In the genomic region with DNA sequence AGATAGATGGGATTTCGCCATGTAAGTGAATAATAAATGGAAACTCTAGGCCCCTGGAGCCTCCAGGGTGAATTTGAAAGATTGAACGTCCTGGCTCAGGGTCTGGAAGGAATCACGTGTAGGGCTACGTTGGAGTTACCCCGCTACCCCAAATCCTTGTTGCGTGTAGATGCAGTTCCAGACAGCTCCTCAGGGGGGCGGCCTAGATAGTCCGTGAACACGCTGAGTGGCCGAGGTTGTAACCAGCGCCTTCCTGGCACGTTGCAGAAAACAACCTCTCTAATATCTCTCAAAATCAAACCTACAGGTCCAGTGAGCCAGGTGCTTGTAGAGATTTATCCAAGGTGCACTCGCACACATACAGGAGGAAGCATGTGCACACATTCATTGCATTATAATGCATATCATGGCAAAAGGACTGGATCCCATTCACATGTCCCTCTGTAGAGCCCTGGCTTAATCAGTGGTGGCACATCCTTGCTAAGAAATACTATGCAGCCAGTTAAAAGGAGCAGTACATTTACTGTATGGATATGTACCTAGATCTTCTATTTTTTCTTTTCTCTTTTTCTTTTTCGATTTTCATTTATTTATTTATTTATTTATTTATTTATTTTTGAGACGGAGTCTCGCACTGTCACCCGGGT, we compare ENCODE assay signal across 1 cellular context.
A peak's percentile ranks its signal among the peaks of the same experiment; 100 is the strongest.
TF ChIP-seq lines count a peak whose summit lies in the region.

No MANE protein-coding gene starts in this region.

TF ChIP-seq in GM12878, 131 proteins besides CTCF, POLR2A, EP300 and RAD21 (continues in another document):
- TF ChIP-seq, protein P1, sequence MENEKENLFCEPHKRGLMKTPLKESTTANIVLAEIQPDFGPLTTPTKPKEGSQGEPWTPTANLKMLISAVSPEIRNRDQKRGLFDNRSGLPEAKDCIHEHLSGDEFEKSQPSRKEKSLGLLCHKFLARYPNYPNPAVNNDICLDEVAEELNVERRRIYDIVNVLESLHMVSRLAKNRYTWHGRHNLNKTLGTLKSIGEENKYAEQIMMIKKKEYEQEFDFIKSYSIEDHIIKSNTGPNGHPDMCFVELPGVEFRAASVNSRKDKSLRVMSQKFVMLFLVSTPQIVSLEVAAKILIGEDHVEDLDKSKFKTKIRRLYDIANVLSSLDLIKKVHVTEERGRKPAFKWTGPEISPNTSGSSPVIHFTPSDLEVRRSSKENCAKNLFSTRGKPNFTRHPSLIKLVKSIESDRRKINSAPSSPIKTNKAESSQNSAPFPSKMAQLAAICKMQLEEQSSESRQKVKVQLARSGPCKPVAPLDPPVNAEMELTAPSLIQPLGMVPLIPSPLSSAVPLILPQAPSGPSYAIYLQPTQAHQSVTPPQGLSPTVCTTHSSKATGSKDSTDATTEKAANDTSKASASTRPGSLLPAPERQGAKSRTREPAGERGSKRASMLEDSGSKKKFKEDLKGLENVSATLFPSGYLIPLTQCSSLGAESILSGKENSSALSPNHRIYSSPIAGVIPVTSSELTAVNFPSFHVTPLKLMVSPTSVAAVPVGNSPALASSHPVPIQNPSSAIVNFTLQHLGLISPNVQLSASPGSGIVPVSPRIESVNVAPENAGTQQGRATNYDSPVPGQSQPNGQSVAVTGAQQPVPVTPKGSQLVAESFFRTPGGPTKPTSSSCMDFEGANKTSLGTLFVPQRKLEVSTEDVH (IDR thresholded peaks at IDR 0.05; ENCODE audit: low read depth, partially characterized antibody): no peak
- TF ChIP-seq BACH1 (IDR thresholded peaks at IDR 0.05; ENCODE audit: borderline replicate concordance): no peak
- peak in 1 of 2 experiments; percentile 52; a peak in 1 of 4 replicates for TF ChIP-seq BHLHE40 (IDR thresholded peaks at IDR 0.05; ENCODE audit: borderline replicate concordance in 1 of 2, low read depth in 2 of 2, low read length in 1 of 2)
- TF ChIP-seq SUZ12 (IDR thresholded peaks at IDR 0.05; ENCODE audit: unreplicated experiment): no peak
- no peak for TF ChIP-seq MEF2A (IDR thresholded peaks at IDR 0.05; ENCODE audit: insufficient read depth, low read depth, low read length)
- TF ChIP-seq, protein P2, sequence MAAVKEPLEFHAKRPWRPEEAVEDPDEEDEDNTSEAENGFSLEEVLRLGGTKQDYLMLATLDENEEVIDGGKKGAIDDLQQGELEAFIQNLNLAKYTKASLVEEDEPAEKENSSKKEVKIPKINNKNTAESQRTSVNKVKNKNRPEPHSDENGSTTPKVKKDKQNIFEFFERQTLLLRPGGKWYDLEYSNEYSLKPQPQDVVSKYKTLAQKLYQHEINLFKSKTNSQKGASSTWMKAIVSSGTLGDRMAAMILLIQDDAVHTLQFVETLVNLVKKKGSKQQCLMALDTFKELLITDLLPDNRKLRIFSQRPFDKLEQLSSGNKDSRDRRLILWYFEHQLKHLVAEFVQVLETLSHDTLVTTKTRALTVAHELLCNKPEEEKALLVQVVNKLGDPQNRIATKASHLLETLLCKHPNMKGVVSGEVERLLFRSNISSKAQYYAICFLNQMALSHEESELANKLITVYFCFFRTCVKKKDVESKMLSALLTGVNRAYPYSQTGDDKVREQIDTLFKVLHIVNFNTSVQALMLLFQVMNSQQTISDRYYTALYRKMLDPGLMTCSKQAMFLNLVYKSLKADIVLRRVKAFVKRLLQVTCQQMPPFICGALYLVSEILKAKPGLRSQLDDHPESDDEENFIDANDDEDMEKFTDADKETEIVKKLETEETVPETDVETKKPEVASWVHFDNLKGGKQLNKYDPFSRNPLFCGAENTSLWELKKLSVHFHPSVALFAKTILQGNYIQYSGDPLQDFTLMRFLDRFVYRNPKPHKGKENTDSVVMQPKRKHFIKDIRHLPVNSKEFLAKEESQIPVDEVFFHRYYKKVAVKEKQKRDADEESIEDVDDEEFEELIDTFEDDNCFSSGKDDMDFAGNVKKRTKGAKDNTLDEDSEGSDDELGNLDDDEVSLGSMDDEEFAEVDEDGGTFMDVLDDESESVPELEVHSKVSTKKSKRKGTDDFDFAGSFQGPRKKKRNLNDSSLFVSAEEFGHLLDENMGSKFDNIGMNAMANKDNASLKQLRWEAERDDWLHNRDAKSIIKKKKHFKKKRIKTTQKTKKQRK (IDR thresholded peaks at IDR 0.05; ENCODE audit: low read depth, low read length): no peak
- TF ChIP-seq, protein P3, sequence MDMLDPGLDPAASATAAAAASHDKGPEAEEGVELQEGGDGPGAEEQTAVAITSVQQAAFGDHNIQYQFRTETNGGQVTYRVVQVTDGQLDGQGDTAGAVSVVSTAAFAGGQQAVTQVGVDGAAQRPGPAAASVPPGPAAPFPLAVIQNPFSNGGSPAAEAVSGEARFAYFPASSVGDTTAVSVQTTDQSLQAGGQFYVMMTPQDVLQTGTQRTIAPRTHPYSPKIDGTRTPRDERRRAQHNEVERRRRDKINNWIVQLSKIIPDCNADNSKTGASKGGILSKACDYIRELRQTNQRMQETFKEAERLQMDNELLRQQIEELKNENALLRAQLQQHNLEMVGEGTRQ (IDR thresholded peaks at IDR 0.05; ENCODE audit: borderline replicate concordance, low read depth, low read length): no peak
- no peak for TF ChIP-seq IKZF1 (conservative IDR thresholded peaks at IDR 0.05)
- no peak for TF ChIP-seq DPF2 (IDR thresholded peaks at IDR 0.05)
- TF ChIP-seq, protein P4, sequence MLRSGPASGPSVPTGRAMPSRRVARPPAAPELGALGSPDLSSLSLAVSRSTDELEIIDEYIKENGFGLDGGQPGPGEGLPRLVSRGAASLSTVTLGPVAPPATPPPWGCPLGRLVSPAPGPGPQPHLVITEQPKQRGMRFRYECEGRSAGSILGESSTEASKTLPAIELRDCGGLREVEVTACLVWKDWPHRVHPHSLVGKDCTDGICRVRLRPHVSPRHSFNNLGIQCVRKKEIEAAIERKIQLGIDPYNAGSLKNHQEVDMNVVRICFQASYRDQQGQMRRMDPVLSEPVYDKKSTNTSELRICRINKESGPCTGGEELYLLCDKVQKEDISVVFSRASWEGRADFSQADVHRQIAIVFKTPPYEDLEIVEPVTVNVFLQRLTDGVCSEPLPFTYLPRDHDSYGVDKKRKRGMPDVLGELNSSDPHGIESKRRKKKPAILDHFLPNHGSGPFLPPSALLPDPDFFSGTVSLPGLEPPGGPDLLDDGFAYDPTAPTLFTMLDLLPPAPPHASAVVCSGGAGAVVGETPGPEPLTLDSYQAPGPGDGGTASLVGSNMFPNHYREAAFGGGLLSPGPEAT (IDR thresholded peaks at IDR 0.05; ENCODE audit: low read depth): no peak
- TF ChIP-seq ZNF622 (IDR thresholded peaks at IDR 0.05): no peak
- TF ChIP-seq SUPT20H (IDR thresholded peaks at IDR 0.05; ENCODE audit: borderline replicate concordance, control insufficient read depth, low read depth, low read length): no peak
- TF ChIP-seq SMARCA5 (IDR thresholded peaks at IDR 0.05): 0 out of 2 replicates have a peak, but pooled peaks have one; percentile 26
- TF ChIP-seq HDAC6 (IDR thresholded peaks at IDR 0.05; ENCODE audit: unreplicated experiment): no peak
- no peak for TF ChIP-seq LARP7 (IDR thresholded peaks at IDR 0.05)
- no peak for TF ChIP-seq POU2F2 (IDR thresholded peaks at IDR 0.05; ENCODE audit: borderline replicate concordance, low read depth, low read length)
- TF ChIP-seq SREBF2 (IDR thresholded peaks at IDR 0.05; ENCODE audit: low read length): no peak
- 0 out of 2 replicates have a peak, but pooled peaks have one; percentile 16 for TF ChIP-seq YY1 (IDR thresholded peaks at IDR 0.05; ENCODE audit: low read depth, low read length)
- TF ChIP-seq SMC3 (IDR thresholded peaks at IDR 0.05; ENCODE audit: borderline replicate concordance, low read length): peak; percentile 26; the same call in 1 of the 2 replicates
- TF ChIP-seq CHD2 (IDR thresholded peaks at IDR 0.05; ENCODE audit: borderline replicate concordance, low read depth, low read length): no peak
- TF ChIP-seq, protein P5, sequence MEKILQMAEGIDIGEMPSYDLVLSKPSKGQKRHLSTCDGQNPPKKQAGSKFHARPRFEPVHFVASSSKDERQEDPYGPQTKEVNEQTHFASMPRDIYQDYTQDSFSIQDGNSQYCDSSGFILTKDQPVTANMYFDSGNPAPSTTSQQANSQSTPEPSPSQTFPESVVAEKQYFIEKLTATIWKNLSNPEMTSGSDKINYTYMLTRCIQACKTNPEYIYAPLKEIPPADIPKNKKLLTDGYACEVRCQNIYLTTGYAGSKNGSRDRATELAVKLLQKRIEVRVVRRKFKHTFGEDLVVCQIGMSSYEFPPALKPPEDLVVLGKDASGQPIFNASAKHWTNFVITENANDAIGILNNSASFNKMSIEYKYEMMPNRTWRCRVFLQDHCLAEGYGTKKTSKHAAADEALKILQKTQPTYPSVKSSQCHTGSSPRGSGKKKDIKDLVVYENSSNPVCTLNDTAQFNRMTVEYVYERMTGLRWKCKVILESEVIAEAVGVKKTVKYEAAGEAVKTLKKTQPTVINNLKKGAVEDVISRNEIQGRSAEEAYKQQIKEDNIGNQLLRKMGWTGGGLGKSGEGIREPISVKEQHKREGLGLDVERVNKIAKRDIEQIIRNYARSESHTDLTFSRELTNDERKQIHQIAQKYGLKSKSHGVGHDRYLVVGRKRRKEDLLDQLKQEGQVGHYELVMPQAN (conservative IDR thresholded peaks at IDR 0.05): no peak
- TF ChIP-seq IRF4 (IDR thresholded peaks at IDR 0.05; ENCODE audit: low read depth, low read length): no peak
- TF ChIP-seq CREM (IDR thresholded peaks at IDR 0.05; ENCODE audit: low read depth): no peak
- TF ChIP-seq TARDBP (IDR thresholded peaks at IDR 0.05; ENCODE audit: borderline replicate concordance): no peak
- no peak for TF ChIP-seq CREB1 (IDR thresholded peaks at IDR 0.05; ENCODE audit: low read depth)
- TF ChIP-seq SMAD5 (IDR thresholded peaks at IDR 0.05; ENCODE audit: low read depth): no peak
- TF ChIP-seq CBX5 (IDR thresholded peaks at IDR 0.05; ENCODE audit: low read depth): no peak
- TF ChIP-seq PAX5 (IDR thresholded peaks at IDR 0.05; ENCODE audit: borderline replicate concordance, low read depth, low read length): no peak
- TF ChIP-seq, protein P6, sequence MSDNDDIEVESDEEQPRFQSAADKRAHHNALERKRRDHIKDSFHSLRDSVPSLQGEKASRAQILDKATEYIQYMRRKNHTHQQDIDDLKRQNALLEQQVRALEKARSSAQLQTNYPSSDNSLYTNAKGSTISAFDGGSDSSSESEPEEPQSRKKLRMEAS (IDR thresholded peaks at IDR 0.05; ENCODE audit: low read depth, low read length): no peak
- TF ChIP-seq, protein P7, sequence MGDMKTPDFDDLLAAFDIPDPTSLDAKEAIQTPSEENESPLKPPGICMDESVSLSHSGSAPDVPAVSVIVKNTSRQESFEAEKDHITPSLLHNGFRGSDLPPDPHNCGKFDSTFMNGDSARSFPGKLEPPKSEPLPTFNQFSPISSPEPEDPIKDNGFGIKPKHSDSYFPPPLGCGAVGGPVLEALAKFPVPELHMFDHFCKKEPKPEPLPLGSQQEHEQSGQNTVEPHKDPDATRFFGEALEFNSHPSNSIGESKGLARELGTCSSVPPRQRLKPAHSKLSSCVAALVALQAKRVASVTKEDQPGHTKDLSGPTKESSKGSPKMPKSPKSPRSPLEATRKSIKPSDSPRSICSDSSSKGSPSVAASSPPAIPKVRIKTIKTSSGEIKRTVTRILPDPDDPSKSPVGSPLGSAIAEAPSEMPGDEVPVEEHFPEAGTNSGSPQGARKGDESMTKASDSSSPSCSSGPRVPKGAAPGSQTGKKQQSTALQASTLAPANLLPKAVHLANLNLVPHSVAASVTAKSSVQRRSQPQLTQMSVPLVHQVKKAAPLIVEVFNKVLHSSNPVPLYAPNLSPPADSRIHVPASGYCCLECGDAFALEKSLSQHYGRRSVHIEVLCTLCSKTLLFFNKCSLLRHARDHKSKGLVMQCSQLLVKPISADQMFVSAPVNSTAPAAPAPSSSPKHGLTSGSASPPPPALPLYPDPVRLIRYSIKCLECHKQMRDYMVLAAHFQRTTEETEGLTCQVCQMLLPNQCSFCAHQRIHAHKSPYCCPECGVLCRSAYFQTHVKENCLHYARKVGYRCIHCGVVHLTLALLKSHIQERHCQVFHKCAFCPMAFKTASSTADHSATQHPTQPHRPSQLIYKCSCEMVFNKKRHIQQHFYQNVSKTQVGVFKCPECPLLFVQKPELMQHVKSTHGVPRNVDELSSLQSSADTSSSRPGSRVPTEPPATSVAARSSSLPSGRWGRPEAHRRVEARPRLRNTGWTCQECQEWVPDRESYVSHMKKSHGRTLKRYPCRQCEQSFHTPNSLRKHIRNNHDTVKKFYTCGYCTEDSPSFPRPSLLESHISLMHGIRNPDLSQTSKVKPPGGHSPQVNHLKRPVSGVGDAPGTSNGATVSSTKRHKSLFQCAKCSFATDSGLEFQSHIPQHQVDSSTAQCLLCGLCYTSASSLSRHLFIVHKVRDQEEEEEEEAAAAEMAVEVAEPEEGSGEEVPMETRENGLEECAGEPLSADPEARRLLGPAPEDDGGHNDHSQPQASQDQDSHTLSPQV (IDR thresholded peaks at IDR 0.05): no peak
- TF ChIP-seq RB1 (IDR thresholded peaks at IDR 0.05; ENCODE audit: borderline replicate concordance): no peak
- TF ChIP-seq NR2C1 (IDR thresholded peaks at IDR 0.05): no peak
- no peak for TF ChIP-seq STAT1 (conservative IDR thresholded peaks at IDR 0.05)
- TF ChIP-seq POLR2AphosphoS2 (IDR thresholded peaks at IDR 0.05; ENCODE audit: low read depth, low read length): no peak
- no peak for TF ChIP-seq EED (IDR thresholded peaks at IDR 0.05; ENCODE audit: low read depth)
- no peak for TF ChIP-seq WRNIP1 (IDR thresholded peaks at IDR 0.05; ENCODE audit: borderline replicate concordance, low read depth, low read length)
- TF ChIP-seq, protein P8, sequence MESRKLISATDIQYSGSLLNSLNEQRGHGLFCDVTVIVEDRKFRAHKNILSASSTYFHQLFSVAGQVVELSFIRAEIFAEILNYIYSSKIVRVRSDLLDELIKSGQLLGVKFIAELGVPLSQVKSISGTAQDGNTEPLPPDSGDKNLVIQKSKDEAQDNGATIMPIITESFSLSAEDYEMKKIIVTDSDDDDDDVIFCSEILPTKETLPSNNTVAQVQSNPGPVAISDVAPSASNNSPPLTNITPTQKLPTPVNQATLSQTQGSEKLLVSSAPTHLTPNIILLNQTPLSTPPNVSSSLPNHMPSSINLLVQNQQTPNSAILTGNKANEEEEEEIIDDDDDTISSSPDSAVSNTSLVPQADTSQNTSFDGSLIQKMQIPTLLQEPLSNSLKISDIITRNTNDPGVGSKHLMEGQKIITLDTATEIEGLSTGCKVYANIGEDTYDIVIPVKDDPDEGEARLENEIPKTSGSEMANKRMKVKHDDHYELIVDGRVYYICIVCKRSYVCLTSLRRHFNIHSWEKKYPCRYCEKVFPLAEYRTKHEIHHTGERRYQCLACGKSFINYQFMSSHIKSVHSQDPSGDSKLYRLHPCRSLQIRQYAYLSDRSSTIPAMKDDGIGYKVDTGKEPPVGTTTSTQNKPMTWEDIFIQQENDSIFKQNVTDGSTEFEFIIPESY (IDR thresholded peaks at IDR 0.05): peak; percentile 82; the same call in 1 of the 2 replicates
- no peak for TF ChIP-seq TCF3 (IDR thresholded peaks at IDR 0.05; ENCODE audit: borderline replicate concordance, insufficient read depth, low read depth, low read length)
